In the genomic region with DNA sequence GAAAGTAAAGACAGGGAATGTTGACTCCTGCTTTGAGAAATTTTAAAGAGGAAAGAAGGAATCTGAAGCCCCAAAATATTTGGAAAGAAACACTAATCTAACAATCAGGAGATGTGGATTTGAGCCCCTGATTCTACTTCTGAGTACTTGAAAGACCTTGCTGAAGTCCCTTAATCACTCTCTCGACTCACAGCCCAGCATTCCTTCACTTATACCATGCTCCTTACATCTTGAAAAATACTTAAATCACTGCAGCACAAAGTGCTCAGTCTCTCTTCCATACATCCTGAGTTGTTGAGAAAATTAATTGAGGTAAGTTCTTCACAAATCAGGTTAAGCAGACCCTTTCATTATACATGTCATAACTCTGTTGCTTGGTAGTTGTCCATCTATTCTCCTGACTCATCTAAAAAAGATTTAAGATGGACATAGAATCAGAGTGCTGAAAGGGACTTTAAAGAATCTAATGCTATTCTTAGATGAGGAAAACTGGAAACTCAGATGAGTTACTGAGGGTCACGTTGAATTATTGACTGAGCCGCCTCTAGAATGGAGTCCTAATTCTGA, we compare ENCODE assay signal across 18 cellular contexts.
"Had no signal": no experiment of that assay in that cellular context is flagged by ENCODE, and none has a peak within 500 bp of the region (broad histone marks: within the 10 kb centered on the region; RNA-seq: fewer than 3 reads in every experiment).

No MANE protein-coding gene starts in this region.

- H3K4me3 ChIP-seq: dorsolateral prefrontal cortex, left ventricle myocardium inferior, pancreas, psoas muscle, right atrium auricular region, tibial nerve had no signal

- H3K36me3 ChIP-seq: pancreas had no signal

- H3K27ac ChIP-seq: left ventricle myocardium inferior, pancreas, psoas muscle, right atrium auricular region, tibial nerve had no signal

- H3K9me3 ChIP-seq: left ventricle myocardium inferior, pancreas, right atrium auricular region, tibial nerve had no signal

- ATAC-seq: activated CD8-positive, alpha-beta memory T cell treated with anti-CD3 and anti-CD28 coated beads, Interleukin-2, amount 10 ng/mL, durations not matched to agents 7 days and 5 days; natural killer cell; pancreas; psoas muscle; stimulated activated effector memory CD8-positive, alpha-beta T cell treated with anti-CD3 and anti-CD28 coated beads, Interleukin-12 subunit alpha, Interleukin-12 subunit beta, amount 100 ng/mL, for 72 hours; stimulated activated naive CD8-positive, alpha-beta T cell treated with anti-CD3 and anti-CD28 coated beads, Interleukin-15, amount 100 ng/mL, for 72 hours had no signal

- H3K27me3 ChIP-seq: dorsolateral prefrontal cortex, pancreas, right atrium auricular region, tibial nerve had no signal

- H3K4me1 ChIP-seq: pancreas, psoas muscle, right atrium auricular region, tibial nerve had no signal

- DNase-seq: activated CD4-positive, alpha-beta memory T cell treated with anti-CD3 and anti-CD28 coated beads, Interleukin-2, amount 10 ng/mL, durations not matched to agents 7 days and 5 days; activated CD4-positive, alpha-beta T cell treated with anti-CD3 and anti-CD28 coated beads, Interleukin-2, amount 10 ng/mL, durations not matched to agents 24 days and 14 days; activated CD8-positive, alpha-beta memory T cell treated with anti-CD3 and anti-CD28 coated beads, Interleukin-2, amount 10 ng/mL, durations not matched to agents 7 days and 5 days; activated gamma-delta T cell treated with Interleukin-2 at 50 U/mL for 16 hours; anterior cingulate cortex; central memory CD4-positive, alpha-beta T cell; dorsolateral prefrontal cortex; foreskin melanocyte; left ventricle myocardium inferior; midbrain; natural killer cell; pancreas; psoas muscle; stimulated activated CD4-positive, alpha-beta T cell treated with anti-CD3 and anti-CD28 coated beads, Interleukin-1b, Interleukin-23, amount 100 ng/mL, for 48 hours; stimulated activated naive CD8-positive, alpha-beta T cell treated with anti-CD3 and anti-CD28 coated beads, Interleukin-15, amount 100 ng/mL, for 72 hours had no signal
